Comparison of ENCODE assay signal across 11 cellular contexts in the genomic region with DNA sequence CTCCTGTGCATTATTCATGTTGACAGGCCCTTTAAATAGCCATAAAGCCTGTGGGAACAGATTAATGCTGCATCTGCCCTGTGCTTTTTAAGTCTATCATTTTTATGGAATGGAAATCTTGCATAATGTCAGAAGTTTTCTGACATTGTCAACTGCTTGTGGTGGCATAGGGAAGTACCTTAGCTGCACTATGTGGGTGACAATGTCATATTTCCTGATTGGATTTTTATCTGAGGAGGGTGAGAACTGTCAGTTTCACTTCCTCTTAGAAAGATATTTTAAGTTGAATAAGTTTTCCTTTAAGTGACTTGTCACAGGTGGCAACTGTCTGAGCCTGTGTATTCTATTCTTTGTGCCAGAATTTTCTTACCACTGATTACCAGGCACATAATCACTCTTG.
A peak's percentile ranks its signal among the peaks of the same experiment; 100 is the strongest.
DNase-seq lines count a peak whose midpoint lies in the region; ATAC-seq, FAIRE-seq and TF ChIP-seq lines count a peak whose summit lies in the region.
"Had no signal": no experiment of that assay in that cellular context is flagged by ENCODE, and none has a peak within 500 bp of the region (broad histone marks: within the 10 kb centered on the region; RNA-seq: fewer than 3 reads in every experiment).

No MANE protein-coding gene starts in this region.

- DNase-seq in KG1 (lab: John Stamatoyannopoulos, UW) (peak; percentile 34), lower lobe of right lung (no peak), anterior cingulate cortex (lab: John Stamatoyannopoulos, UW) (no peak), hypothalamus (lab: John Stamatoyannopoulos, UW) (no peak), NCI-H1417 treated with DMSO at 0.1 percent for 48 hours (lab: John Stamatoyannopoulos, UW) (no peak), frontal cortex (ENCODE audit: low spot score in 2 of 2) (no peak)
- DNase-seq: HCEC 1CT had no signal

- no peaks in the 10 kb centered on the region for H3K36me3 ChIP-seq in lower lobe of right lung
- H3K36me3 ChIP-seq: thoracic aorta had no signal

- no peak overlapping the region for H3K4me3 ChIP-seq in lower lobe of right lung
- H3K4me3 ChIP-seq: thoracic aorta had no signal

- peaks cover 5% of the 10 kb centered on the region for H3K4me1 ChIP-seq in lower lobe of right lung

- TF ChIP-seq CTCF in lower lobe of right lung (IDR thresholded peaks at IDR 0.05), result no peak

- H3K27ac ChIP-seq in lower lobe of right lung, result no peak overlapping the region
- H3K27ac ChIP-seq: thoracic aorta had no signal

- H3K9me3 ChIP-seq in lower lobe of right lung, result no peaks in the 10 kb centered on the region
- H3K9me3 ChIP-seq: thoracic aorta had no signal

- no peak for FAIRE-seq in frontal cortex (lab: Jason Lieb, UNC)
- FAIRE-seq: TTC549 had no signal

- ATAC-seq in GM18858 (IDR thresholded peaks at IDR 0.05; ENCODE audit: unreplicated experiment) (peak; percentile 99), GM21825 (IDR thresholded peaks at IDR 0.05; ENCODE audit: unreplicated experiment) (peak; percentile 98), lower lobe of right lung (peak; percentile 51 to 70)

- H3K27me3 ChIP-seq in lower lobe of right lung (ENCODE audit: low read depth), result no peaks in the 10 kb centered on the region

- intact Hi-C loops in lower lobe of right lung (cut with DNase I), result no loop called here
